Comparison of ENCODE assay signal across 8 cellular contexts in the genomic region with DNA sequence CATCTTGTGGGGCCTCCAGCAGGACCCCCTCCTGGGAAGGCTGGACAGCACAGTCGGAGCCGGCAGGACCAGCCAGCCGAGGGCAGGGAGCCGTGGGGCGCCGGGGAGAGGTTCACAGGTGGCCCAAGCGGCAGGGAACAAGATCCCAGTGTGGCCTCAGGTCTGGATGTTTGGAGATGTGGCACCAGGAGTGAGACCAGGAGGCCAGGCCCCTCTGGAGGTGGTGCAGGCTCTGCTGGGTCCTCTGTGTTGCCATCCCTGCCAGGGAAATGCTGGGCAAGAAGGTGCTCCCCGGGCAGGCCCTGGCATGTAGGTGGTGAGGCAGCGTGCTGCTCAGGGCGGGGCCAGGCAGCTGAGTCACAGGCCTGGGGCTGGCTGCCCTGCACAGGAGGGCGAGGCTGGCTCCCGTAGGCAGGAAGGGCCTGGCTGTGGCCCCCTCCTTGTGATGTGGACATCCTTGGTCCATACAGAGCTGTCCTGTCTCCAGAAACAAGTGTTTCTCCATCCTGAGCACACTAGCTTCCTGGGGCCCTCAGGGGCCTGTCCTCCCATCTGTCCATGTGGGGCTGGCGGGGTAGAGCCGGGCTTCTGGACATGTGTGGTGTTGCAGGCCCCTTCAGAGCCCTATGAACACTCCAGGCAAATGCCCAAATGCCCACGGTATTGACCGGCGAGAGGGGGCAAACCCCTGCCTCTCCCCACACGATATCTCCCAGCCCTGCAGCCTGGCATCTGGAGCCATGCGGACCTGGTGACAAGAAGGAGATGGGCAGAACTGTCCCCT. TPM values are rescaled to one million over a fixed set of nuclear protein-coding genes. Genes with fewer than 3 reads are reported as not detected.
DNase-seq lines count a peak whose midpoint lies in the region; ATAC-seq and TF ChIP-seq lines count a peak whose summit lies in the region.

No MANE protein-coding gene starts in this region.

- H3K4me1 Mint-ChIP-seq in effector memory CD8-positive, alpha-beta T cell (ENCODE audit: low read depth in 2 of 2) = no peaks in the 10 kb centered on the region

- no peak overlapping the region for H3K27ac ChIP-seq in hepatocyte

- H3K36me3 Mint-ChIP-seq in effector memory CD8-positive, alpha-beta T cell (ENCODE audit: insufficient read depth) = no peaks in the 10 kb centered on the region

- in situ Hi-C loops in ACHN (cut with HindIII; ENCODE audit: low pct_ligation_motif_present, low pct_unique_long_range_greater_than_20kb, low sequenced_read_pairs) = no loop called here

- no peak overlapping the region for H3K4me3 ChIP-seq in hepatocyte

- no peaks in the 10 kb centered on the region for H3K79me2 ChIP-seq in hepatocyte

- H3K4me3 Mint-ChIP-seq in effector memory CD8-positive, alpha-beta T cell = no peak overlapping the region

- H3K27me3 Mint-ChIP-seq in effector memory CD8-positive, alpha-beta T cell = no peaks in the 10 kb centered on the region

- H3K27ac Mint-ChIP-seq in effector memory CD8-positive, alpha-beta T cell = no peak overlapping the region

- no peaks in the 10 kb centered on the region for H3K9me3 ChIP-seq in hepatocyte (ENCODE audit: low read depth)

- DNase-seq in ACHN = peak; percentile 77
- peak; percentile 94 for DNase-seq in HPDE6-E6E7 (ENCODE audit: extremely low spot score)
- peak; percentile 51 for DNase-seq in hepatocyte (ENCODE audit: low spot score)
- DNase-seq in NCI-H2029 (lab: John Stamatoyannopoulos, UW) = no peak
- DNase-seq in cerebellar cortex (ENCODE audit: low spot score) = no peak
- DNase-seq in effector memory CD8-positive, alpha-beta T cell = no peak

- H3K9me2 ChIP-seq in hepatocyte (replicated peaks; ENCODE audit: insufficient read depth) = no peaks in the 10 kb centered on the region

- no peaks in the 10 kb centered on the region for H3K9me3 Mint-ChIP-seq in effector memory CD8-positive, alpha-beta T cell

- no peaks in the 10 kb centered on the region for H3K36me3 ChIP-seq in hepatocyte (replicated peaks; ENCODE audit: insufficient read depth, low read depth)

- no peak overlapping the region for H3K4me2 ChIP-seq in hepatocyte

- no peaks in the 10 kb centered on the region for H3K4me1 ChIP-seq in hepatocyte (ENCODE audit: insufficient read depth)

- no peaks in the 10 kb centered on the region for H3K27me3 ChIP-seq in hepatocyte

- H4K20me1 ChIP-seq in hepatocyte (ENCODE audit: insufficient read depth, poor library complexity, severe bottlenecking) = no peaks in the 10 kb centered on the region

- H2AFZ ChIP-seq in hepatocyte = no peak overlapping the region

- WGBS in hepatocyte (ENCODE audit: low lambda C conversion rate, missing lambda C conversion rate) = 92% methylated on average over 19 of the region's 19 CpGs

- no peak for TF ChIP-seq CTCF in hepatocyte (IDR thresholded peaks at IDR 0.05; ENCODE audit: poor library complexity)

- ATAC-seq in SK-N-SH treated with all-trans-retinoic acid at 6 μM for 48 hours (peak; percentile 94), HG03565 (IDR thresholded peaks at IDR 0.05; ENCODE audit: unreplicated experiment) (no peak)
- ATAC-seq in effector memory CD8-positive, alpha-beta T cell (replicated peaks) = no peak

TF ChIP-seq in SK-N-SH treated with all-trans-retinoic acid at 6 μM for 48 hours, 23 proteins besides CTCF, POLR2A, EP300 and RAD21:
- TF ChIP-seq ISL1 (CRISPR knock-in tag; IDR thresholded peaks at IDR 0.05) (no peak), TOX (CRISPR knock-in tag; IDR thresholded peaks at IDR 0.05; ENCODE audit: borderline replicate concordance) (no peak), ZC3H10 (CRISPR knock-in tag; IDR thresholded peaks at IDR 0.05) (no peak), OSR1 (CRISPR knock-in tag; IDR thresholded peaks at IDR 0.05) (no peak), PATZ1 (CRISPR knock-in tag; IDR thresholded peaks at IDR 0.05; ENCODE audit: borderline replicate concordance) (no peak), SNAI2 (CRISPR knock-in tag; IDR thresholded peaks at IDR 0.05) (no peak), PPARA (CRISPR knock-in tag; IDR thresholded peaks at IDR 0.05; ENCODE audit: borderline replicate concordance) (no peak), ESRRG (CRISPR knock-in tag; IDR thresholded peaks at IDR 0.05) (no peak), ZFP3 (CRISPR knock-in tag; IDR thresholded peaks at IDR 0.05) (no peak), RARB (CRISPR knock-in tag; IDR thresholded peaks at IDR 0.05) (no peak), ZNF70 (CRISPR knock-in tag; IDR thresholded peaks at IDR 0.05) (no peak), CREB5 (CRISPR knock-in tag; IDR thresholded peaks at IDR 0.05; ENCODE audit: low read depth) (no peak)
TF ChIP-seq in SK-N-SH treated with all-trans-retinoic acid at 6 μM for 48 hours: peak in this region for 0.

RNA-seq across cellular contexts. Expression of gene HGFAC, which starts 4.8 kb away (rescaled TPM):
- 0.32 and 0.87 TPM in 2 replicates for total RNA-seq in hepatocyte
- 1.7 and 1.8 TPM in 2 replicates for polyA plus RNA-seq in hepatocyte

RNA-seq across cellular contexts. Expression of gene DOK7, which starts 26.1 kb away (rescaled TPM):
- total RNA-seq in hepatocyte = 0.23 TPM in 1 of 2 replicates, not detected in the other
- polyA plus RNA-seq in hepatocyte = 1.1 and 1.8 TPM in 2 replicates

Comparison
In these comparisons a context has a peak if more than half of its experiments do, and no peak if none do; other contexts are left out.
1. DNase-seq: peak in ACHN (single experiment), HPDE6-E6E7 (single experiment) and hepatocyte (single experiment); none in NCI-H2029 (single experiment), cerebellar cortex (single experiment) and effector memory CD8-positive, alpha-beta T cell (0 of 3).